In the genomic region with DNA sequence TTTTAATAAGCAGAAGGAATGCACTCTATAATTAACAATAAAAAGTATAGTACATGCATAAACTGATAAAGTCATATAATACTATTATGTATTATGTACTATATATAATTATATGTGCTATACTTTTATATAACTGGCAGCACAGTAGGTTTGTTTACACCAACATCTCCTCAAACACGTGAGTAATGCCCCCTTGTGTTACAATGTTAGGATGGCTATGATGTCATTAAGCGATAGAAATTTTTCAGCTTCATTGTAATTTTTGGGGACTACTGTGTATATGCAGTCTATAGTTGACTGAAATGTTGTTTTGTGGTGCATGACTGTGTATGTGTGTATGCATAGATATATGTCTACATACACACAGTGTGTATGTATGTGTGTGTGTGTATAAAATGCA, we compare ENCODE assay signal across 14 cellular contexts.
DNase-seq lines count a peak whose midpoint lies in the region; FAIRE-seq and TF ChIP-seq lines count a peak whose summit lies in the region.
"Had no signal": no experiment of that assay in that cellular context is flagged by ENCODE, and none has a peak within 500 bp of the region (broad histone marks: within the 10 kb centered on the region; RNA-seq: fewer than 3 reads in every experiment).

No MANE protein-coding gene starts in this region.

- H3K36me3 Mint-ChIP-seq in CD14-positive monocyte (peaks cover 42 to 46% of the 10 kb centered on the region in 2 donors), Calu3 (ENCODE audit: insufficient read depth, unreplicated experiment) (peaks cover 18% of the 10 kb centered on the region)
- peaks cover 11% of the 10 kb centered on the region for H3K36me3 Mint-ChIP-seq in activated CD4-positive, alpha-beta T cell treated with anti-CD3 and anti-CD28 coated beads, Interleukin-2, amount 10 ng/mL, durations not matched to agents 7 days and 5 days (ENCODE audit: low read depth)

- H3K9me3 ChIP-seq in HEK293 (ENCODE audit: control insufficient read depth, insufficient read depth, low read depth, low read length) = no peaks in the 10 kb centered on the region
- H3K9me3 ChIP-seq: neutrophil had no signal

- no TSS peak for BruUV-seq in Calu3 (replicated peaks; lab: Mats Ljungman, UMichigan)

- DNase-seq in CD14-positive monocyte (ENCODE audit: low spot score) (no peak), kidney tubule cell (ENCODE audit: low spot score) (peak; percentile 6), DMS79 treated with DMSO at 0.1 percent for 48 hours (lab: John Stamatoyannopoulos, UW) (no peak), Calu3 (no peak), AG08395 (ENCODE audit: low spot score) (no peak)
- DNase-seq in activated CD4-positive, alpha-beta T cell treated with anti-CD3 and anti-CD28 coated beads, Interleukin-2, amount 10 ng/mL, durations not matched to agents 7 days and 5 days = no peak
- DNase-seq: amniotic stem cell; DMS153; stimulated activated naive CD4-positive, alpha-beta T cell treated with Interleukin-2 at 50 U/mL for 16 hours had no signal

- peaks cover 3 to 32% of the 10 kb centered on the region in 2 experiments; a peak in 2 of 3 replicates for H3K36me3 ChIP-seq in HEK293 (ENCODE audit: control insufficient read depth in 2 of 2, insufficient read depth in 1 of 2, low read length in 2 of 2)

- H3K27ac ChIP-seq in HEK293 (ENCODE audit: extremely low read depth, low read depth, low read length) = no peak overlapping the region
- H3K27ac ChIP-seq: epithelial cell of prostate, neutrophil had no signal

- H3K27ac Mint-ChIP-seq in CD14-positive monocyte (no peak overlapping the region), Calu3 (ENCODE audit: unreplicated experiment) (no peak overlapping the region)
- no peak overlapping the region for H3K27ac Mint-ChIP-seq in activated CD4-positive, alpha-beta T cell treated with anti-CD3 and anti-CD28 coated beads, Interleukin-2, amount 10 ng/mL, durations not matched to agents 7 days and 5 days

- H3K4me1 ChIP-seq in HEK293 (ENCODE audit: control insufficient read depth, insufficient read depth, low read length) = no peaks in the 10 kb centered on the region

- peak; percentile 22 for TF ChIP-seq CTCF in CD14-positive monocyte (IDR thresholded peaks at IDR 0.05)
- no peak for TF ChIP-seq CTCF in HEK293 (tag by site-specific recombination; IDR thresholded peaks at IDR 0.05)
- no peak for TF ChIP-seq CTCF in Calu3 (IDR thresholded peaks at IDR 0.05; ENCODE audit: unreplicated experiment)

- intact Hi-C loops in CD14-positive monocyte (cut with micrococcal nuclease) = no loop called here
- intact Hi-C loops in Calu3 (cut with micrococcal nuclease; ENCODE audit: unreplicated experiment) = loop anchor here (10.0 kb wide), 1 partner anchor 222 kb away; no protein-coding TSS in a partner anchor

- POLR2A ChIA-PET in HEK293 (lab: Yijun Ruan, JAX) = interaction anchor here (1.5 kb wide), 1 partner anchor 260 kb away, joined by 4 read pairs; no protein-coding TSS in a partner anchor
- POLR2A ChIA-PET in activated CD4-positive, alpha-beta T cell treated with anti-CD3 and anti-CD28 coated beads, Interleukin-2, amount 10 ng/mL, durations not matched to agents 7 days and 5 days (lab: Charles Lee) = no interaction called here

- no peaks in the 10 kb centered on the region for H3K4me1 Mint-ChIP-seq in CD14-positive monocyte
- no peaks in the 10 kb centered on the region for H3K4me1 Mint-ChIP-seq in activated CD4-positive, alpha-beta T cell treated with anti-CD3 and anti-CD28 coated beads, Interleukin-2, amount 10 ng/mL, durations not matched to agents 7 days and 5 days
- H3K4me1 Mint-ChIP-seq in Calu3 (ENCODE audit: low read depth, unreplicated experiment) = no peaks in the 10 kb centered on the region

- H3K27me3 Mint-ChIP-seq in CD14-positive monocyte (ENCODE audit: low read depth in 3 of 3) = no peaks in the 10 kb centered on the region
- no peaks in the 10 kb centered on the region for H3K27me3 Mint-ChIP-seq in activated CD4-positive, alpha-beta T cell treated with anti-CD3 and anti-CD28 coated beads, Interleukin-2, amount 10 ng/mL, durations not matched to agents 7 days and 5 days
- H3K27me3 Mint-ChIP-seq in Calu3 (ENCODE audit: unreplicated experiment) = no peaks in the 10 kb centered on the region

- no peak overlapping the region for H3K4me3 Mint-ChIP-seq in CD14-positive monocyte
- no peak overlapping the region for H3K4me3 Mint-ChIP-seq in activated CD4-positive, alpha-beta T cell treated with anti-CD3 and anti-CD28 coated beads, Interleukin-2, amount 10 ng/mL, durations not matched to agents 7 days and 5 days
- H3K4me3 Mint-ChIP-seq in Calu3 (ENCODE audit: low read depth, unreplicated experiment) = no peak overlapping the region

- CTCF ChIA-PET in HEK293 (lab: Yijun Ruan, JAX) (interaction anchor here (0.7 to 1.8 kb wide), 4 partner anchors 81 to 757 kb away, joined by 3 to 12 read pairs (median 4); no protein-coding TSS in a partner anchor), Calu3 (lab: Charles Lee) (interaction anchor here (0.6 kb wide), 2 partner anchors 13 to 305 kb away, joined by 4 read pairs; no protein-coding TSS in a partner anchor)
- CTCF ChIA-PET in activated CD4-positive, alpha-beta T cell treated with anti-CD3 and anti-CD28 coated beads, Interleukin-2, amount 10 ng/mL, durations not matched to agents 7 days and 5 days (lab: Charles Lee) = interaction anchor here (0.6 to 1.2 kb wide), 3 partner anchors 10 to 151 kb away, joined by 3 to 4 read pairs (median 3); no protein-coding TSS in a partner anchor

- H3K4me3 ChIP-seq in HEK293 (ENCODE audit: low read depth, low read length) = no peak overlapping the region

- H3K9me3 Mint-ChIP-seq in CD14-positive monocyte (no peaks in the 10 kb centered on the region), Calu3 (ENCODE audit: low read depth, unreplicated experiment) (no peaks in the 10 kb centered on the region)
- H3K9me3 Mint-ChIP-seq in activated CD4-positive, alpha-beta T cell treated with anti-CD3 and anti-CD28 coated beads, Interleukin-2, amount 10 ng/mL, durations not matched to agents 7 days and 5 days = no peaks in the 10 kb centered on the region

- FAIRE-seq in TTC549 (lab: Jason Lieb, UNC) = peak; percentile 32
- FAIRE-seq: H1 had no signal

TF ChIP-seq in HEK293, 187 proteins besides CTCF, POLR2A, EP300 and RAD21 (continues in another document):
- TF ChIP-seq ZNF548 (tag by site-specific recombination; IDR thresholded peaks at IDR 0.05) = no peak
- TF ChIP-seq KLF1 (tag by site-specific recombination; IDR thresholded peaks at IDR 0.05) = no peak
- no peak for TF ChIP-seq ZBTB1 (tag by site-specific recombination; IDR thresholded peaks at IDR 0.05)
- TF ChIP-seq ZNF670 (tag by site-specific recombination; IDR thresholded peaks at IDR 0.05; ENCODE audit: low read depth) = no peak
- no peak for TF ChIP-seq IKZF3 (tag by site-specific recombination; IDR thresholded peaks at IDR 0.05)
- no peak for TF ChIP-seq ZNF140 (tag by site-specific recombination; IDR thresholded peaks at IDR 0.05)
- TF ChIP-seq, protein P1, sequence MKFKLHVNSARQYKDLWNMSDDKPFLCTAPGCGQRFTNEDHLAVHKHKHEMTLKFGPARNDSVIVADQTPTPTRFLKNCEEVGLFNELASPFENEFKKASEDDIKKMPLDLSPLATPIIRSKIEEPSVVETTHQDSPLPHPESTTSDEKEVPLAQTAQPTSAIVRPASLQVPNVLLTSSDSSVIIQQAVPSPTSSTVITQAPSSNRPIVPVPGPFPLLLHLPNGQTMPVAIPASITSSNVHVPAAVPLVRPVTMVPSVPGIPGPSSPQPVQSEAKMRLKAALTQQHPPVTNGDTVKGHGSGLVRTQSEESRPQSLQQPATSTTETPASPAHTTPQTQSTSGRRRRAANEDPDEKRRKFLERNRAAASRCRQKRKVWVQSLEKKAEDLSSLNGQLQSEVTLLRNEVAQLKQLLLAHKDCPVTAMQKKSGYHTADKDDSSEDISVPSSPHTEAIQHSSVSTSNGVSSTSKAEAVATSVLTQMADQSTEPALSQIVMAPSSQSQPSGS (tag by site-specific recombination; IDR thresholded peaks at IDR 0.05; ENCODE audit: low read depth) = peak; percentile 72
- 0 out of 2 replicates have a peak, but pooled peaks have one; percentile 21 for TF ChIP-seq ZBTB21 (tag by site-specific recombination; IDR thresholded peaks at IDR 0.05)
- TF ChIP-seq, protein P2, sequence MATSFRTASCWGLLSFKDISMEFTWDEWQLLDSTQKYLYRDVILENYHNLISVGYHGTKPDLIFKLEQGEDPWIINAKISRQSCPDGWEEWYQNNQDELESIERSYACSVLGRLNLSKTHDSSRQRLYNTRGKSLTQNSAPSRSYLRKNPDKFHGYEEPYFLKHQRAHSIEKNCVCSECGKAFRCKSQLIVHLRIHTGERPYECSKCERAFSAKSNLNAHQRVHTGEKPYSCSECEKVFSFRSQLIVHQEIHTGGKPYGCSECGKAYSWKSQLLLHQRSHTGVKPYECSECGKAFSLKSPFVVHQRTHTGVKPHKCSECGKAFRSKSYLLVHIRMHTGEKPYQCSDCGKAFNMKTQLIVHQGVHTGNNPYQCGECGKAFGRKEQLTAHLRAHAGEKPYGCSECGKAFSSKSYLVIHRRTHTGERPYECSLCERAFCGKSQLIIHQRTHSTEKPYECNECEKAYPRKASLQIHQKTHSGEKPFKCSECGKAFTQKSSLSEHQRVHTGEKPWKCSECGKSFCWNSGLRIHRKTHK (tag by site-specific recombination; IDR thresholded peaks at IDR 0.05) = no peak
- TF ChIP-seq, protein P3, sequence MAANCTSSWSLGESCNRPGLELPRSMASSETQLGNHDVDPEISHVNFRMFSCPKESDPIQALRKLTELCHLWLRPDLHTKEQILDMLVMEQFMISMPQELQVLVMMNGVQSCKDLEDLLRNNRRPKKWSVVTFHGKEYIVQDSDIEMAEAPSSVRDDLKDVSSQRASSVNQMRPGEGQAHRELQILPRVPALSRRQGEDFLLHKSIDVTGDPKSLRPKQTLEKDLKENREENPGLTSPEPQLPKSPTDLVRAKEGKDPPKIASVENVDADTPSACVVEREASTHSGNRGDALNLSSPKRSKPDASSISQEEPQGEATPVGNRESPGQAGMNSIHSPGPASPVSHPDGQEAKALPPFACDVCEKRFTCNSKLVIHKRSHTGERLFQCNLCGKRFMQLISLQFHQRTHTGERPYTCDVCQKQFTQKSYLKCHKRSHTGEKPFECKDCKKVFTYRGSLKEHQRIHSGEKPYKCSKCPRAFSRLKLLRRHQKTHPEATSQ (tag by site-specific recombination; IDR thresholded peaks at IDR 0.05) = no peak
- no peak for TF ChIP-seq ZFP69B (tag by site-specific recombination; IDR thresholded peaks at IDR 0.05)
- peak; percentile 2; the same call in 1 of the 2 replicates for TF ChIP-seq ZNF654 (tag by site-specific recombination; IDR thresholded peaks at IDR 0.05; ENCODE audit: low read depth)
- TF ChIP-seq BCL11A (tag by site-specific recombination; IDR thresholded peaks at IDR 0.05; ENCODE audit: low read depth) = no peak
- no peak for TF ChIP-seq ZNF10 (tag by site-specific recombination; IDR thresholded peaks at IDR 0.05)
- no peak for TF ChIP-seq ZNF266 (tag by site-specific recombination; IDR thresholded peaks at IDR 0.05; ENCODE audit: low read depth)
